1 cellular context compared by ENCODE assay signal in the genomic region with DNA sequence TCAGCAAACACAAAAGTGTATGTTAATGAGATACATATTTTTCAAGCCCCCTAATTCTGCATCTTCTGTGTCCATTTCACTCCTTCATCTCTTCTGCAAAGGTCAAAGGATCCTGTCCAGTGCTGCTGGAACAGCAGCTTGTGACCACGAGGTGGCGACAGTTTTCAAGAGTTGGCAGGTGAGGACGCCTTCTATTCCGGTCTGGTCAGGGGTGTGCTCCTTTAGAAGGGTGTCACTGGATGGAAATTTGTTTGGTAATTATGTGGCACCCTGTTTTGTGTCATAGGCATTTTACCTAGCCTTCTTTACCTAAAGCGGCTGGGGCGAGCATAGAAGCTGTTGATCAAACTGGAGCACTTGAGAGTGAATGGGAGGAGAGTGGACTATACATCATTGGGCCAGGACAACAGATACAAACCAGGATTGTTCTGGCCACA.
A peak's percentile ranks its signal among the peaks of the same experiment; 100 is the strongest.
TF ChIP-seq lines count a peak whose summit lies in the region.

No MANE protein-coding gene starts in this region.

TF ChIP-seq in HepG2, 621 proteins besides CTCF, POLR2A, EP300 and RAD21 (continued from another document):
- no peak for TF ChIP-seq MYC (CRISPR knock-in tag; IDR thresholded peaks at IDR 0.05; ENCODE audit: borderline replicate concordance)
- TF ChIP-seq, protein P1, sequence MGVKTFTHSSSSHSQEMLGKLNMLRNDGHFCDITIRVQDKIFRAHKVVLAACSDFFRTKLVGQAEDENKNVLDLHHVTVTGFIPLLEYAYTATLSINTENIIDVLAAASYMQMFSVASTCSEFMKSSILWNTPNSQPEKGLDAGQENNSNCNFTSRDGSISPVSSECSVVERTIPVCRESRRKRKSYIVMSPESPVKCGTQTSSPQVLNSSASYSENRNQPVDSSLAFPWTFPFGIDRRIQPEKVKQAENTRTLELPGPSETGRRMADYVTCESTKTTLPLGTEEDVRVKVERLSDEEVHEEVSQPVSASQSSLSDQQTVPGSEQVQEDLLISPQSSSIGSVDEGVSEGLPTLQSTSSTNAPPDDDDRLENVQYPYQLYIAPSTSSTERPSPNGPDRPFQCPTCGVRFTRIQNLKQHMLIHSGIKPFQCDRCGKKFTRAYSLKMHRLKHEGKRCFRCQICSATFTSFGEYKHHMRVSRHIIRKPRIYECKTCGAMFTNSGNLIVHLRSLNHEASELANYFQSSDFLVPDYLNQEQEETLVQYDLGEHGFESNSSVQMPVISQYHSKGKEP (CRISPR knock-in tag; IDR thresholded peaks at IDR 0.05) = no peak
- TF ChIP-seq, protein P2, sequence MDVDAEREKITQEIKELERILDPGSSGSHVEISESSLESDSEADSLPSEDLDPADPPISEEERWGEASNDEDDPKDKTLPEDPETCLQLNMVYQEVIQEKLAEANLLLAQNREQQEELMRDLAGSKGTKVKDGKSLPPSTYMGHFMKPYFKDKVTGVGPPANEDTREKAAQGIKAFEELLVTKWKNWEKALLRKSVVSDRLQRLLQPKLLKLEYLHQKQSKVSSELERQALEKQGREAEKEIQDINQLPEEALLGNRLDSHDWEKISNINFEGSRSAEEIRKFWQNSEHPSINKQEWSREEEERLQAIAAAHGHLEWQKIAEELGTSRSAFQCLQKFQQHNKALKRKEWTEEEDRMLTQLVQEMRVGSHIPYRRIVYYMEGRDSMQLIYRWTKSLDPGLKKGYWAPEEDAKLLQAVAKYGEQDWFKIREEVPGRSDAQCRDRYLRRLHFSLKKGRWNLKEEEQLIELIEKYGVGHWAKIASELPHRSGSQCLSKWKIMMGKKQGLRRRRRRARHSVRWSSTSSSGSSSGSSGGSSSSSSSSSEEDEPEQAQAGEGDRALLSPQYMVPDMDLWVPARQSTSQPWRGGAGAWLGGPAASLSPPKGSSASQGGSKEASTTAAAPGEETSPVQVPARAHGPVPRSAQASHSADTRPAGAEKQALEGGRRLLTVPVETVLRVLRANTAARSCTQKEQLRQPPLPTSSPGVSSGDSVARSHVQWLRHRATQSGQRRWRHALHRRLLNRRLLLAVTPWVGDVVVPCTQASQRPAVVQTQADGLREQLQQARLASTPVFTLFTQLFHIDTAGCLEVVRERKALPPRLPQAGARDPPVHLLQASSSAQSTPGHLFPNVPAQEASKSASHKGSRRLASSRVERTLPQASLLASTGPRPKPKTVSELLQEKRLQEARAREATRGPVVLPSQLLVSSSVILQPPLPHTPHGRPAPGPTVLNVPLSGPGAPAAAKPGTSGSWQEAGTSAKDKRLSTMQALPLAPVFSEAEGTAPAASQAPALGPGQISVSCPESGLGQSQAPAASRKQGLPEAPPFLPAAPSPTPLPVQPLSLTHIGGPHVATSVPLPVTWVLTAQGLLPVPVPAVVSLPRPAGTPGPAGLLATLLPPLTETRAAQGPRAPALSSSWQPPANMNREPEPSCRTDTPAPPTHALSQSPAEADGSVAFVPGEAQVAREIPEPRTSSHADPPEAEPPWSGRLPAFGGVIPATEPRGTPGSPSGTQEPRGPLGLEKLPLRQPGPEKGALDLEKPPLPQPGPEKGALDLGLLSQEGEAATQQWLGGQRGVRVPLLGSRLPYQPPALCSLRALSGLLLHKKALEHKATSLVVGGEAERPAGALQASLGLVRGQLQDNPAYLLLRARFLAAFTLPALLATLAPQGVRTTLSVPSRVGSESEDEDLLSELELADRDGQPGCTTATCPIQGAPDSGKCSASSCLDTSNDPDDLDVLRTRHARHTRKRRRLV (CRISPR knock-in tag; IDR thresholded peaks at IDR 0.05) = no peak
- TF ChIP-seq KAT7 (CRISPR knock-in tag; IDR thresholded peaks at IDR 0.05; ENCODE audit: borderline replicate concordance) = 0 out of 2 replicates have a peak, but pooled peaks have one; percentile 7
- 0 out of 2 replicates have a peak, but pooled peaks have one; percentile 67 for TF ChIP-seq ZNF34 (CRISPR knock-in tag; IDR thresholded peaks at IDR 0.05; ENCODE audit: borderline replicate concordance)
- 0 out of 2 replicates have a peak, but pooled peaks have one; percentile 27 for TF ChIP-seq ZFP90 (CRISPR knock-in tag; IDR thresholded peaks at IDR 0.05; ENCODE audit: borderline replicate concordance)
- TF ChIP-seq CENPT (CRISPR knock-in tag; IDR thresholded peaks at IDR 0.05; ENCODE audit: low read depth) = no peak
- TF ChIP-seq ZIK1 (CRISPR knock-in tag; IDR thresholded peaks at IDR 0.05; ENCODE audit: borderline replicate concordance, low read depth) = no peak
- peak; percentile 65 for TF ChIP-seq SALL1 (CRISPR knock-in tag; IDR thresholded peaks at IDR 0.05)
- TF ChIP-seq FIP1L1 (IDR thresholded peaks at IDR 0.05; ENCODE audit: borderline replicate concordance, insufficient read depth, low read depth, low read length) = no peak
- TF ChIP-seq, protein P3, sequence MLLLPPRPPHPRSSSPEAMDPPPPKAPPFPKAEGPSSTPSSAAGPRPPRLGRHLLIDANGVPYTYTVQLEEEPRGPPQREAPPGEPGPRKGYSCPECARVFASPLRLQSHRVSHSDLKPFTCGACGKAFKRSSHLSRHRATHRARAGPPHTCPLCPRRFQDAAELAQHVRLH (CRISPR knock-in tag; IDR thresholded peaks at IDR 0.05; ENCODE audit: borderline replicate concordance, low read depth) = 0 out of 2 replicates have a peak, but pooled peaks have one; percentile 34
- 0 out of 2 replicates have a peak, but pooled peaks have one; percentile 40 for TF ChIP-seq KDM2A (CRISPR knock-in tag; IDR thresholded peaks at IDR 0.05; ENCODE audit: borderline replicate concordance, low read depth)
- TF ChIP-seq, protein P4, sequence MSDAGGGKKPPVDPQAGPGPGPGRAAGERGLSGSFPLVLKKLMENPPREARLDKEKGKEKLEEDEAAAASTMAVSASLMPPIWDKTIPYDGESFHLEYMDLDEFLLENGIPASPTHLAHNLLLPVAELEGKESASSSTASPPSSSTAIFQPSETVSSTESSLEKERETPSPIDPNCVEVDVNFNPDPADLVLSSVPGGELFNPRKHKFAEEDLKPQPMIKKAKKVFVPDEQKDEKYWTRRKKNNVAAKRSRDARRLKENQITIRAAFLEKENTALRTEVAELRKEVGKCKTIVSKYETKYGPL (CRISPR knock-in tag; IDR thresholded peaks at IDR 0.05) = no peak
- no peak for TF ChIP-seq ZNF703 (CRISPR knock-in tag; IDR thresholded peaks at IDR 0.05; ENCODE audit: borderline replicate concordance)
- TF ChIP-seq MEIS1 (CRISPR knock-in tag; IDR thresholded peaks at IDR 0.05; ENCODE audit: borderline replicate concordance) = 0 out of 2 replicates have a peak, but pooled peaks have one; percentile 74
- no peak for TF ChIP-seq SP1 (IDR thresholded peaks at IDR 0.05)
- 0 out of 2 replicates have a peak, but pooled peaks have one; percentile 17 for TF ChIP-seq SP1 (CRISPR knock-in tag; IDR thresholded peaks at IDR 0.05)
- no peak for TF ChIP-seq TOPORS (CRISPR knock-in tag; IDR thresholded peaks at IDR 0.05)
- TF ChIP-seq ZC3H13 (CRISPR knock-in tag; IDR thresholded peaks at IDR 0.05) = 0 out of 2 replicates have a peak, but pooled peaks have one; percentile 5
- no peak for TF ChIP-seq RARA (CRISPR knock-in tag; IDR thresholded peaks at IDR 0.05)
- TF ChIP-seq, protein P5, sequence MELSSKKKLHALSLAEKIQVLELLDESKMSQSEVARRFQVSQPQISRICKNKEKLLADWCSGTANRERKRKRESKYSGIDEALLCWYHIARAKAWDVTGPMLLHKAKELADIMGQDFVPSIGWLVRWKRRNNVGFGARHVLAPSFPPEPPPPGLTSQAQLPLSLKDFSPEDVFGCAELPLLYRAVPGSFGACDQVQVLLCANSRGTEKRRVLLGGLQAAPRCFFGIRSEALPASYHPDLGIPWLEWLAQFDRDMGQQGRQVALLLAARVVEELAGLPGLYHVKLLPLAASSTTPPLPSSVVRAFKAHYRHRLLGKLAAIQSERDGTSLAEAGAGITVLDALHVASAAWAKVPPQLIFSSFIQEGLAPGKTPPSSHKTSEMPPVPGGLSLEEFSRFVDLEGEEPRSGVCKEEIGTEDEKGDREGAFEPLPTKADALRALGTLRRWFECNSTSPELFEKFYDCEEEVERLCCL (CRISPR knock-in tag; IDR thresholded peaks at IDR 0.05; ENCODE audit: borderline replicate concordance) = no peak
